ENCODE assay signal across 40 cellular contexts in genomic region chr22:16935209-16935608, GRCh38.
"Had no signal": no experiment of that assay in that cellular context is flagged by ENCODE, and none has a peak within 500 bp of the region (broad histone marks: within the 10 kb centered on the region; RNA-seq: fewer than 3 reads in every experiment).

No MANE protein-coding gene starts in this region.

- H3K27ac ChIP-seq: adrenal gland, body of pancreas, brain microvascular endothelial cell, breast epithelium, cardiac muscle cell, WERI-Rb-1 had no signal

- H3K4me3 Mint-ChIP-seq: activated CD4-positive, alpha-beta T cell treated with anti-CD3 and anti-CD28 coated beads for 36 hours; activated CD4-positive, alpha-beta T cell treated with anti-CD3 and anti-CD28 coated beads, Interleukin-2, amount 10 ng/mL, durations not matched to agents 7 days and 5 days; activated CD8-positive, alpha-beta T cell treated with anti-CD3 and anti-CD28 coated beads for 36 hours; activated naive CD4-positive, alpha-beta T cell treated with anti-CD3 and anti-CD28 coated beads for 36 hours; activated naive CD8-positive, alpha-beta T cell treated with anti-CD3 and anti-CD28 coated beads for 36 hours; activated T-cell treated with anti-CD3 and anti-CD28 coated beads, Interleukin-2, amount 50 U/mL, for 4 hours; activated T-cell treated with anti-CD3 and anti-CD28 coated beads, Interleukin-2, amount 50 U/mL, for 72 hours; activated T-helper 1 cell treated with anti-CD3 and anti-CD28 coated beads, Interleukin-12 subunit alpha, Interleukin-12 subunit beta, Interleukin-2, Interleukin-4 antibody, amounts not matched to agents 30 ng/mL and 10 ng/mL and 1 ng/mL, durations not matched to agents 14 hours and 24 hours and 36 hours; activated T-helper 17 cell treated with anti-CD3 and anti-CD28 coated beads, Interleukin-2, amount 50 U/mL, for 72 hours; central memory CD8-positive, alpha-beta T cell; T-helper 1 cell treated with Interleukin-12 subunit alpha and Interleukin-12 subunit beta and Interleukin-4 antibody, amounts not matched to agents 30 μg/mL and 1 μg/mL, for 36 hours; T-helper 2 cell treated with Interferon-gamma antibody and Interleukin-4, amounts not matched to agents 5 μg/mL and 100 μg/mL, for 36 hours; WTC11 had no signal

- FAIRE-seq: astrocyte had no signal

- H3K36me3 ChIP-seq: adrenal gland, brain microvascular endothelial cell, breast epithelium, cardiac muscle cell, WERI-Rb-1 had no signal

- H3K9me3 Mint-ChIP-seq: activated CD4-positive, alpha-beta T cell treated with anti-CD3 and anti-CD28 coated beads, Interleukin-2, amount 10 ng/mL, durations not matched to agents 7 days and 5 days; activated CD8-positive, alpha-beta T cell treated with anti-CD3 and anti-CD28 coated beads for 36 hours; activated naive CD4-positive, alpha-beta T cell treated with anti-CD3 and anti-CD28 coated beads for 36 hours; activated naive CD4-positive, alpha-beta T cell treated with anti-CD3 and anti-CD28 coated beads, Interleukin-2, amount 50 U/mL, for 72 hours; activated naive CD8-positive, alpha-beta T cell treated with anti-CD3 and anti-CD28 coated beads for 36 hours; activated T-cell treated with anti-CD3 and anti-CD28 coated beads, Interleukin-2, amount 50 U/mL, for 4 hours; activated T-cell treated with anti-CD3 and anti-CD28 coated beads, Interleukin-2, amount 50 U/mL, for 72 hours; activated T-helper 1 cell treated with anti-CD3 and anti-CD28 coated beads, Interleukin-12 subunit alpha, Interleukin-12 subunit beta, Interleukin-2, Interleukin-4 antibody, amounts not matched to agents 30 ng/mL and 10 ng/mL and 1 ng/mL, durations not matched to agents 14 hours and 24 hours and 36 hours; activated T-helper 17 cell treated with anti-CD3 and anti-CD28 coated beads, Interleukin-2, amount 50 U/mL, for 72 hours; central memory CD8-positive, alpha-beta T cell; T-helper 1 cell treated with Interleukin-12 subunit alpha and Interleukin-12 subunit beta and Interleukin-4 antibody, amounts not matched to agents 30 μg/mL and 1 μg/mL, for 36 hours; T-helper 2 cell treated with Interferon-gamma antibody and Interleukin-4, amounts not matched to agents 5 μg/mL and 100 μg/mL, for 36 hours had no signal

- ATAC-seq: activated CD4-positive, alpha-beta T cell treated with anti-CD3 and anti-CD28 coated beads for 36 hours; activated CD4-positive, CD25-positive, alpha-beta regulatory T cell treated with anti-CD3 and anti-CD28 coated beads, Interleukin-2, amount 50 U/mL, for 24 hours; activated CD8-positive, alpha-beta T cell treated with anti-CD3 and anti-CD28 coated beads for 36 hours; activated naive CD4-positive, alpha-beta T cell treated with anti-CD3 and anti-CD28 coated beads, Interleukin-2, amount 50 U/mL, for 72 hours; activated T-cell treated with anti-CD3 and anti-CD28 coated beads, Interleukin-2, amount 50 U/mL, for 4 hours; activated T-cell treated with anti-CD3 and anti-CD28 coated beads, Interleukin-2, amount 50 U/mL, for 72 hours; activated T-helper 17 cell treated with anti-CD3 and anti-CD28 coated beads, Interleukin-2, amount 50 U/mL, for 72 hours; body of pancreas; WTC11 had no signal

- H3K36me3 Mint-ChIP-seq: activated naive CD4-positive, alpha-beta T cell treated with anti-CD3 and anti-CD28 coated beads, Interleukin-2, amount 50 U/mL, for 72 hours; activated naive CD8-positive, alpha-beta T cell treated with anti-CD3 and anti-CD28 coated beads for 36 hours had no signal

- H3K27ac Mint-ChIP-seq: activated CD4-positive, alpha-beta T cell treated with anti-CD3 and anti-CD28 coated beads for 36 hours; activated CD4-positive, alpha-beta T cell treated with anti-CD3 and anti-CD28 coated beads, Interleukin-2, amount 10 ng/mL, durations not matched to agents 7 days and 5 days; activated CD8-positive, alpha-beta T cell treated with anti-CD3 and anti-CD28 coated beads for 36 hours; activated naive CD4-positive, alpha-beta T cell treated with anti-CD3 and anti-CD28 coated beads for 36 hours; activated naive CD4-positive, alpha-beta T cell treated with anti-CD3 and anti-CD28 coated beads, Interleukin-2, amount 50 U/mL, for 72 hours; activated naive CD8-positive, alpha-beta T cell treated with anti-CD3 and anti-CD28 coated beads for 36 hours; activated T-cell treated with anti-CD3 and anti-CD28 coated beads, Interleukin-2, amount 50 U/mL, for 72 hours; activated T-helper 1 cell treated with anti-CD3 and anti-CD28 coated beads, Interleukin-12 subunit alpha, Interleukin-12 subunit beta, Interleukin-2, Interleukin-4 antibody, amounts not matched to agents 30 ng/mL and 10 ng/mL and 1 ng/mL, durations not matched to agents 14 hours and 24 hours and 36 hours; activated T-helper 17 cell treated with anti-CD3 and anti-CD28 coated beads, Interleukin-2, amount 50 U/mL, for 72 hours; T-helper 1 cell treated with Interleukin-12 subunit alpha and Interleukin-12 subunit beta and Interleukin-4 antibody, amounts not matched to agents 30 μg/mL and 1 μg/mL, for 36 hours; T-helper 2 cell treated with Interferon-gamma antibody and Interleukin-4, amounts not matched to agents 5 μg/mL and 100 μg/mL, for 36 hours; WTC11 had no signal

- H3K27me3 ChIP-seq: body of pancreas, brain microvascular endothelial cell, breast epithelium, cardiac muscle cell had no signal

- H3K4me3 ChIP-seq: adrenal gland, body of pancreas, breast epithelium, cardiac muscle cell had no signal

- H3K9me3 ChIP-seq: adrenal gland, body of pancreas, breast epithelium had no signal

- H3K4me1 Mint-ChIP-seq: activated CD4-positive, alpha-beta T cell treated with anti-CD3 and anti-CD28 coated beads for 36 hours; activated CD4-positive, alpha-beta T cell treated with anti-CD3 and anti-CD28 coated beads, Interleukin-2, amount 10 ng/mL, durations not matched to agents 7 days and 5 days; activated T-helper 17 cell treated with anti-CD3 and anti-CD28 coated beads, Interleukin-2, amount 50 U/mL, for 72 hours; central memory CD8-positive, alpha-beta T cell; WTC11 had no signal

- DNase-seq: activated CD4-positive, alpha-beta T cell treated with anti-CD3 and anti-CD28 coated beads for 1 hour; activated CD4-positive, alpha-beta T cell treated with anti-CD3 and anti-CD28 coated beads for 36 hours; activated CD4-positive, alpha-beta T cell treated with anti-CD3 and anti-CD28 coated beads for 48 hours; activated CD4-positive, alpha-beta T cell treated with anti-CD3 and anti-CD28 coated beads, Interleukin-2, amount 10 ng/mL, durations not matched to agents 7 days and 5 days; activated CD4-positive, alpha-beta T cell treated with anti-CD3 and anti-CD28 coated beads, Interleukin-2, amount 50 U/mL, for 48 hours; activated CD4-positive, CD25-positive, alpha-beta regulatory T cell; activated CD8-positive, alpha-beta memory T cell treated with anti-CD3 and anti-CD28 coated beads, Interleukin-2, amount 50 U/mL, for 4 hours; activated CD8-positive, alpha-beta T cell treated with anti-CD3 and anti-CD28 coated beads for 36 hours; activated effector memory CD4-positive, alpha-beta T cell treated with anti-CD3 and anti-CD28 coated beads, Interleukin-2, amount 50 U/mL, for 16 hours; activated gamma-delta T cell treated with Interleukin-2 at 50 U/mL for 16 hours; activated naive CD4-positive, alpha-beta T cell; activated naive CD4-positive, alpha-beta T cell treated with anti-CD3 and anti-CD28 coated beads for 36 hours; activated naive CD4-positive, alpha-beta T cell treated with anti-CD3 and anti-CD28 coated beads, Interleukin-2, amount 50 U/mL, for 16 hours; activated naive CD8-positive, alpha-beta T cell treated with anti-CD3 and anti-CD28 coated beads for 36 hours; activated T-cell treated with anti-CD3 and anti-CD28 coated beads for 4 hours; activated T-cell treated with anti-CD3 and anti-CD28 coated beads, Interleukin-2, amount 50 U/mL, for 1 hour; activated T-cell treated with anti-CD3 and anti-CD28 coated beads, Interleukin-2, amount 50 U/mL, for 4 hours; activated T-cell treated with anti-CD3 and anti-CD28 coated beads, Interleukin-2, amount 50 U/mL, for 72 hours; adrenal gland; amniotic stem cell; aorta; body of pancreas; brain microvascular endothelial cell; caudate nucleus; cerebellar nuclear complex; T-helper 1 cell; T-helper 2 cell; T-helper 9 cell; WERI-Rb-1 had no signal

- H3K4me1 ChIP-seq: adrenal gland, body of pancreas, breast epithelium had no signal
